ENCODE assay signal across 11 cellular contexts in genomic region chr12:128833418-128833817, GRCh38. TPM values are rescaled to one million over a fixed set of nuclear protein-coding genes. Genes with fewer than 3 reads are reported as not detected.
"Had no signal": no experiment of that assay in that cellular context is flagged by ENCODE, and none has a peak within 500 bp of the region (broad histone marks: within the 10 kb centered on the region; RNA-seq: fewer than 3 reads in every experiment).

No MANE protein-coding gene starts in this region.

- ATAC-seq: HCT116, HepG2 had no signal

- H3K4me3 ChIP-seq: GM23248, HAP-1 had no signal

- H3K27ac ChIP-seq: GM23248, HL-60 had no signal

- H3K36me3 ChIP-seq: HAP-1 had no signal

- H3K9ac ChIP-seq: GM23248 had no signal

- DNase-seq: GM23248, GOT3, H7, HFFc6 had no signal

- H3K9me3 Mint-ChIP-seq: HFFc6, IgD-negative memory B cell had no signal

- H3K27ac Mint-ChIP-seq: HFFc6, IgD-negative memory B cell had no signal

- FAIRE-seq: HepG2 had no signal

- H3K4me3 Mint-ChIP-seq: HFFc6, IgD-negative memory B cell had no signal

- H3K36me3 Mint-ChIP-seq: IgD-negative memory B cell had no signal

- H3K9me3 ChIP-seq: HAP-1 had no signal

- H3K4me1 ChIP-seq: HAP-1 had no signal

- H2AFZ ChIP-seq: GM23248 had no signal

RNA-seq across cellular contexts. Expression of gene GLT1D1, which starts 19.9 kb away (rescaled TPM):
- total RNA-seq: GM23248, H4, HFFc6, HT1080 had no signal
- polyA plus RNA-seq: GM23248, IgD-negative memory B cell had no signal
